In the genomic region with DNA sequence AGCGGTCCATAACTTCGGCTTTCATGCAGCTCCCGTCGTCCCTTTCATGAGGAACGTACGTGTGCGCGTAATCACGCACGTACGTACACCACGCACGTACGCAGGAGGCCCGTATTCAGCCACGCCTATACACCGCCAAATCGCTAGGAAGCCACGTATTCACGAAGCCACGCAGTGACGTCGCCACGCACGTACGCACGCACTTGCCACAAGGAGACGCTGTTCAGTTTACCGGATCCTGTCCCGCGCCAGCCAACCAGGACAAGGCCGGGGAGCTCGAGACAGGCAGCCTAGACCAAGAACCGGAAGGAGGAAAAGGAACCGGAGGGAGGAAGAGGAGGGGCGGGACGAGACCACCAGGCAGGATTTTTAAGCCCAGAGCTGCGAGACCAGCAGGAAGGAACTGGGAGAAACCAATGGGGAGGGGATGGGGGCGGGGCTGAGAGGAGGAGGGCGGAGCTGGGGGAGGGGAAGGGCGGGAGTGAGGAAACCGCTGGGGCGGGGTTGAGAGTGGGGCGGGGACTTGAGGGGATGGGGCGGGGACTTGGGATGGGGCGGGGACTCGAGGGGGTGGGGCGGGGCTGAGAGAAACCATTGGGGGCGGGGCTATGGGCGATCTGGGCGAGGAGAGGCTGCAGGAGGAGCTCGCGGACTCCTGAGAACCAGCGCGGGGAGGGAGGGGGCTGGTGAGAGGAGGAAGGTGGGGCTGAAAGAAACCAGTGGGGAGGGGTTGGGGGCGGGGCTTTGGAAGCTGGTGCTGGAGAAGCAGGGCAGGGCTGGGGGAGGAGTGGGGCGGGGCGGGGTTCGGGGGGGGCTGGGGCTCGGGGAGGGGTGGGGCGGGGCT, we compare ENCODE assay signal across 8 cellular contexts.
DNase-seq lines count a peak whose midpoint lies in the region; ATAC-seq and TF ChIP-seq lines count a peak whose summit lies in the region.

A gene (minus strand): TSS at position 65 of the 844 bp plus-strand sequence. CDS start 4,617 bp downstream, outside the sequence.

- peak within 1 kb of the TSS; percentile 79 for H3K4me3 ChIP-seq in AG10803 (ENCODE audit: low read length)

- peak; percentile 99 for DNase-seq in AG10803 (ENCODE audit: low read depth)
- DNase-seq in NCI-H446 treated with DMSO at 0.1 percent for 48 hours (lab: John Stamatoyannopoulos, UW): peak; percentile 96
- peak; percentile 98 for DNase-seq in cerebellar cortex (ENCODE audit: low spot score)
- peak; percentile 99 for DNase-seq in iris pigment epithelial cell (ENCODE audit: low read depth)
- DNase-seq in stimulated activated CD4-positive, alpha-beta T cell treated with anti-CD3 and anti-CD28 coated beads, Interleukin-12 subunit alpha, Interleukin-12 subunit beta, amount 100 ng/mL, for 24 hours (ENCODE audit: low read depth in 2 of 2): peak; percentile 83 to 87

- peak; percentile 55 for TF ChIP-seq CTCF in AG10803 (conservative IDR thresholded peaks at IDR 0.05; ENCODE audit: low read length)

- peak; percentile 63 for ATAC-seq in GM19025 (IDR thresholded peaks at IDR 0.05; ENCODE audit: low read depth, unreplicated experiment)
- peak; percentile 88 for ATAC-seq in HG03378 (IDR thresholded peaks at IDR 0.05; ENCODE audit: unreplicated experiment)
- peak; percentile 75 to 76 for ATAC-seq in activated CD4-positive, CD25-positive, alpha-beta regulatory T cell treated with anti-CD3 and anti-CD28 coated beads, Interleukin-2, amount 50 U/mL, for 24 hours

Comparison
In these comparisons a context has a peak if more than half of its experiments do, and no peak if none do; other contexts are left out.
1. Peak in every context shown above with its lines: DNase-seq, ATAC-seq and H3K4me3 ChIP-seq.